Comparison of ENCODE assay signal across 1 cellular context in genomic region chr5:33474931-33475499, GRCh38.
A peak's percentile ranks its signal among the peaks of the same experiment; 100 is the strongest.
TF ChIP-seq lines count a peak whose summit lies in the region.

No MANE protein-coding gene starts in this region.

TF ChIP-seq in K562, 482 proteins besides CTCF, POLR2A, EP300 and RAD21 (continued from another document and continues in another):
- TF ChIP-seq FOS (IDR thresholded peaks at IDR 0.05; ENCODE audit: extremely low read depth, insufficient read length), result no peak
- TF ChIP-seq CC2D1A (IDR thresholded peaks at IDR 0.05), result peak; percentile 49; the same call in 1 of the 2 replicates
- TF ChIP-seq EWSR1 (IDR thresholded peaks at IDR 0.05; ENCODE audit: borderline replicate concordance, low read depth, partially characterized antibody), result no peak
- no peak for TF ChIP-seq SNAPC5 (CRISPR knock-in tag; IDR thresholded peaks at IDR 0.05)
- no peak for TF ChIP-seq MITF (IDR thresholded peaks at IDR 0.05)
- TF ChIP-seq MAFF (IDR thresholded peaks at IDR 0.05; ENCODE audit: low read length), result no peak
- TF ChIP-seq ARID3A (IDR thresholded peaks at IDR 0.05; ENCODE audit: borderline replicate concordance, low read depth, low read length), result peak; percentile 63; the same call in 1 of the 2 replicates
- TF ChIP-seq ZNF280A (IDR thresholded peaks at IDR 0.05; ENCODE audit: low read depth, partially characterized antibody), result no peak
- no peak for TF ChIP-seq ZNF592 (IDR thresholded peaks at IDR 0.05)
- no peak for TF ChIP-seq ZNF583 (CRISPR knock-in tag; IDR thresholded peaks at IDR 0.05)
- TF ChIP-seq HOXB6 (CRISPR knock-in tag; IDR thresholded peaks at IDR 0.05; ENCODE audit: borderline replicate concordance), result no peak
- no peak for TF ChIP-seq HNRNPK (IDR thresholded peaks at IDR 0.05; ENCODE audit: low read depth, low read length, poor library complexity, severe bottlenecking)
- no peak for TF ChIP-seq PRPF4 (IDR thresholded peaks at IDR 0.05; ENCODE audit: insufficient read depth, low read depth, low read length, poor library complexity, severe bottlenecking)
- no peak for TF ChIP-seq KLF10 (CRISPR knock-in tag; IDR thresholded peaks at IDR 0.05)
- no peak for TF ChIP-seq TBL1XR1 (IDR thresholded peaks at IDR 0.05; ENCODE audit: low read length in 2 of 2)
- no peak for TF ChIP-seq MXD1 (CRISPR knock-in tag; IDR thresholded peaks at IDR 0.05; ENCODE audit: borderline replicate concordance, poor library complexity, severe bottlenecking)
- no peak for TF ChIP-seq ELF1 (tag; IDR thresholded peaks at IDR 0.05)
- no peak for TF ChIP-seq PBX2 (CRISPR knock-in tag; IDR thresholded peaks at IDR 0.05; ENCODE audit: low read depth)
- peak; percentile 82 for TF ChIP-seq PBX2 (tag; conservative IDR thresholded peaks at IDR 0.05; ENCODE audit: low read depth)
- TF ChIP-seq BCOR (IDR thresholded peaks at IDR 0.05), result no peak; the same call in 1 of the 2 replicates
- no peak for TF ChIP-seq CBX1 (IDR thresholded peaks at IDR 0.05; ENCODE audit: low read depth)
- no peak for TF ChIP-seq TFAP4 (CRISPR knock-in tag; IDR thresholded peaks at IDR 0.05; ENCODE audit: borderline replicate concordance)
- TF ChIP-seq ZBTB33 (CRISPR knock-in tag; IDR thresholded peaks at IDR 0.05), result no peak
- no peak for TF ChIP-seq ZBTB5 (IDR thresholded peaks at IDR 0.05)
- TF ChIP-seq MECOM (CRISPR knock-in tag; IDR thresholded peaks at IDR 0.05), result peak; percentile 93
- TF ChIP-seq PHB2 (IDR thresholded peaks at IDR 0.05; ENCODE audit: low read depth), result peak; percentile 53; the same call in 1 of the 2 replicates
- no peak for TF ChIP-seq CEBPB (tag; IDR thresholded peaks at IDR 0.05)
- TF ChIP-seq CREM (IDR thresholded peaks at IDR 0.05; ENCODE audit: low read depth), result no peak; the same call in 1 of the 2 replicates
- TF ChIP-seq NFIX (CRISPR knock-in tag; IDR thresholded peaks at IDR 0.05; ENCODE audit: low read depth), result no peak
- TF ChIP-seq E4F1 (CRISPR knock-in tag; IDR thresholded peaks at IDR 0.05; ENCODE audit: borderline replicate concordance), result no peak
- TF ChIP-seq ZNF140 (CRISPR knock-in tag; IDR thresholded peaks at IDR 0.05), result no peak
- TF ChIP-seq HIVEP1 (CRISPR knock-in tag; IDR thresholded peaks at IDR 0.05), result no peak
- TF ChIP-seq ZBTB12 (CRISPR knock-in tag; IDR thresholded peaks at IDR 0.05), result no peak
